Comparison of ENCODE assay signal across 8 cellular contexts in genomic region chr19:36140289-36141038, GRCh38. TPM values are rescaled to one million over a fixed set of nuclear protein-coding genes. Genes with fewer than 3 reads are reported as not detected.
DNase-seq lines count a peak whose midpoint lies in the region; ATAC-seq and TF ChIP-seq lines count a peak whose summit lies in the region.

No MANE protein-coding gene starts in this region.

- no peaks in the 10 kb centered on the region for H3K4me1 ChIP-seq in BE2C

- TF ChIP-seq POLR2A in GM18951 (IDR thresholded peaks at IDR 0.05; ENCODE audit: extremely low read depth, insufficient read depth, insufficient read length) = peak; percentile 38

- H3K27me3 Mint-ChIP-seq in brain = peaks cover 8% of the 10 kb centered on the region

- in situ Hi-C loops in GM18951 (cut with MboI; ENCODE audit: low sequenced_read_pairs, unreplicated experiment) = no loop called here

- H3K27ac Mint-ChIP-seq in brain = peak overlapping the region; percentile 91 to 98 (median 97)

- no peaks in the 10 kb centered on the region for H3K9me3 Mint-ChIP-seq in brain

- peak; percentile 80 for DNase-seq in BE2C
- peak; percentile 66 for DNase-seq in M059J (ENCODE audit: low read depth)

- H3K4me3 Mint-ChIP-seq in brain = peak overlapping the region; percentile 97 to 98 (median 98)

- TF ChIP-seq CTCF in BE2C (IDR thresholded peaks at IDR 0.05; ENCODE audit: low read depth, low read length) = no peak
- no peak for TF ChIP-seq CTCF in brain (conservative IDR thresholded peaks at IDR 0.05)

- H3K4me1 Mint-ChIP-seq in brain = peaks cover 20% of the 10 kb centered on the region

- H3K27me3 ChIP-seq in BE2C = no peaks in the 10 kb centered on the region

- H3K9me3 ChIP-seq in BE2C (no peaks in the 10 kb centered on the region), iPS-18c (ENCODE audit: control insufficient read depth, insufficient read depth, low read length) (peaks cover 4% of the 10 kb centered on the region)

- H3K36me3 ChIP-seq in BE2C = peaks cover 27% of the 10 kb centered on the region

- peaks cover 36% of the 10 kb centered on the region for H3K36me3 Mint-ChIP-seq in brain

- H3K4me3 ChIP-seq in BE2C (ENCODE audit: low read depth, low read length) (peak overlapping the region; percentile 93), iPS-18c (ENCODE audit: insufficient read depth, low read depth, low read length) (peak overlapping the region; percentile 97), skin epidermis (peak overlapping the region; percentile 65 to 87 (median 74))

- H3K27ac ChIP-seq in skin epidermis = peak overlapping the region; percentile 79 to 99 (median 95)

- peak; percentile 24 for ATAC-seq in SK-N-SH treated with all-trans-retinoic acid at 6 μM for 48 hours
- ATAC-seq in HG03139 (IDR thresholded peaks at IDR 0.05; ENCODE audit: unreplicated experiment) = no peak

TF ChIP-seq in SK-N-SH treated with all-trans-retinoic acid at 6 μM for 48 hours, 23 proteins besides CTCF, POLR2A, EP300 and RAD21:
- TF ChIP-seq BACH2 (CRISPR knock-in tag; IDR thresholded peaks at IDR 0.05; ENCODE audit: borderline replicate concordance) = no peak
- TF ChIP-seq ZFP3 (CRISPR knock-in tag; IDR thresholded peaks at IDR 0.05) = no peak
- TF ChIP-seq PATZ1 (CRISPR knock-in tag; IDR thresholded peaks at IDR 0.05; ENCODE audit: borderline replicate concordance) = no peak
- TF ChIP-seq CSRNP3 (CRISPR knock-in tag; IDR thresholded peaks at IDR 0.05) = no peak
- no peak for TF ChIP-seq TOX (CRISPR knock-in tag; IDR thresholded peaks at IDR 0.05; ENCODE audit: borderline replicate concordance)
- TF ChIP-seq ZC3H10 (CRISPR knock-in tag; IDR thresholded peaks at IDR 0.05) = no peak
- TF ChIP-seq ZNF70 (CRISPR knock-in tag; IDR thresholded peaks at IDR 0.05) = no peak
- TF ChIP-seq POU6F1 (CRISPR knock-in tag; IDR thresholded peaks at IDR 0.05; ENCODE audit: borderline replicate concordance, low read depth) = no peak
- TF ChIP-seq, protein P1, sequence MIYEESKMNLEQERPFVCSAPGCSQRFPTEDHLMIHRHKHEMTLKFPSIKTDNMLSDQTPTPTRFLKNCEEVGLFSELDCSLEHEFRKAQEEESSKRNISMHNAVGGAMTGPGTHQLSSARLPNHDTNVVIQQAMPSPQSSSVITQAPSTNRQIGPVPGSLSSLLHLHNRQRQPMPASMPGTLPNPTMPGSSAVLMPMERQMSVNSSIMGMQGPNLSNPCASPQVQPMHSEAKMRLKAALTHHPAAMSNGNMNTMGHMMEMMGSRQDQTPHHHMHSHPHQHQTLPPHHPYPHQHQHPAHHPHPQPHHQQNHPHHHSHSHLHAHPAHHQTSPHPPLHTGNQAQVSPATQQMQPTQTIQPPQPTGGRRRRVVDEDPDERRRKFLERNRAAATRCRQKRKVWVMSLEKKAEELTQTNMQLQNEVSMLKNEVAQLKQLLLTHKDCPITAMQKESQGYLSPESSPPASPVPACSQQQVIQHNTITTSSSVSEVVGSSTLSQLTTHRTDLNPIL (CRISPR knock-in tag; IDR thresholded peaks at IDR 0.05; ENCODE audit: low read depth) = no peak; the same call in 1 of the 2 replicates
- TF ChIP-seq GLIS3 (CRISPR knock-in tag; IDR thresholded peaks at IDR 0.05) = no peak
- TF ChIP-seq ISL1 (CRISPR knock-in tag; IDR thresholded peaks at IDR 0.05) = no peak
- no peak for TF ChIP-seq ZFP30 (CRISPR knock-in tag; IDR thresholded peaks at IDR 0.05)
- TF ChIP-seq CSDC2 (CRISPR knock-in tag; IDR thresholded peaks at IDR 0.05) = no peak

RNA-seq across cellular contexts. Expression of gene CAPNS1, which starts 0.6 kb away (rescaled TPM):
- 632 TPM for polyA plus RNA-seq in BE2C (2012; ENCODE audit: insufficient read depth, insufficient read length, low read depth)
- 425 and 426 TPM in 2 replicates for total RNA-seq in M059J (2014; rRNA removed; shearing (Covaris generic))
- 1,323 TPM for polyA plus RNA-seq in brain (ENCODE audit: insufficient read depth, low read depth, low replicate concordance)

RNA-seq across cellular contexts. Expression of gene COX7A1, which starts 11.8 kb away (rescaled TPM):
- not detected for polyA plus RNA-seq in BE2C (2012; ENCODE audit: insufficient read depth, insufficient read length, low read depth)
- not detected in 2 replicates for total RNA-seq in M059J (2014; rRNA removed; shearing (Covaris generic))
- 26.6 TPM for polyA plus RNA-seq in brain (ENCODE audit: insufficient read depth, low read depth, low replicate concordance)

RNA-seq across cellular contexts. Expression of gene TBCB, which starts 25.2 kb away (rescaled TPM):
- 500 TPM for polyA plus RNA-seq in BE2C (2012; ENCODE audit: insufficient read depth, insufficient read length, low read depth)
- total RNA-seq in M059J (2014; rRNA removed; shearing (Covaris generic)) = 307 and 372 TPM in 2 replicates
- polyA plus RNA-seq in brain (ENCODE audit: insufficient read depth, low read depth, low replicate concordance) = 684 TPM

RNA-seq across cellular contexts. Expression of gene POLR2I, which starts 25.8 kb away (rescaled TPM):
- polyA plus RNA-seq in BE2C (2012; ENCODE audit: insufficient read depth, insufficient read length, low read depth) = 604 TPM
- total RNA-seq in M059J (2014; rRNA removed; shearing (Covaris generic)) = 90.4 and 115 TPM in 2 replicates
- polyA plus RNA-seq in brain (ENCODE audit: insufficient read depth, low read depth, low replicate concordance) = 230 TPM

RNA-seq across cellular contexts. Expression of gene OVOL3, which starts 29.5 kb away (rescaled TPM):
- not detected for polyA plus RNA-seq in BE2C (2012; ENCODE audit: insufficient read depth, insufficient read length, low read depth)
- total RNA-seq in M059J (2014; rRNA removed; shearing (Covaris generic)) = 0.39 TPM in 1 of 2 replicates, not detected in the other
- polyA plus RNA-seq in brain (ENCODE audit: insufficient read depth, low read depth, low replicate concordance) = not detected
